In the genomic region with DNA sequence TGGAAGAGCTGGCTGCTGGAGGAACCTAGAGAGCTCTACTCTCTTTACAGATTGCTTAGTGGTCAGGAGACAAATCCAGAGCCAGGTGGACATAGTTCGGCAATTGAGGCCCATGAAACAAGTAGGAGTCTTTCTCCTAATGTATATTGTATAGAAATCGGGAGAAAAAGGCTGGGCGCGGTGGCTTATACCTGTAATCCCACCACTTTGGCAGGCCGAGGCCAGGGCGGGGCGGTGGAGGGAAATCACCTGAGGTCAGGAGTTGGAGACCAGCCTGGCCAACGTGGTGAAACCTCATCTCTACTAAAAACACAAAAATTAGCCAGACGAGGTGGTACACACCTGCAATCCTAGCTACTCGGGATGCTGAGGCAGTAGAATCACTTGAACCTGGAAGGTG, we compare ENCODE assay signal across 33 cellular contexts.
"Had no signal": no experiment of that assay in that cellular context is flagged by ENCODE, and none has a peak within 500 bp of the region (broad histone marks: within the 10 kb centered on the region; RNA-seq: fewer than 3 reads in every experiment).

No MANE protein-coding gene starts in this region.

- ATAC-seq: activated CD8-positive, alpha-beta T cell treated with anti-CD3 and anti-CD28 coated beads for 36 hours; activated naive CD4-positive, alpha-beta T cell treated with anti-CD3 and anti-CD28 coated beads, Interleukin-2, amount 50 U/mL, for 72 hours; activated T-cell treated with anti-CD3 and anti-CD28 coated beads, Interleukin-2, amount 50 U/mL, for 4 hours; activated T-cell treated with anti-CD3 and anti-CD28 coated beads, Interleukin-2, amount 50 U/mL, for 72 hours; activated T-helper 17 cell treated with anti-CD3 and anti-CD28 coated beads, Interleukin-2, amount 50 U/mL, for 72 hours; body of pancreas; T-cell had no signal

- H3K36me3 ChIP-seq: brain microvascular endothelial cell, breast epithelium had no signal

- H3K27ac ChIP-seq: body of pancreas, brain microvascular endothelial cell, breast epithelium, VCaP had no signal

- H3K4me1 Mint-ChIP-seq: activated B cell treated with CpG ODN at 0.5 μM for 24 hours; activated naive CD8-positive, alpha-beta T cell treated with anti-CD3 and anti-CD28 coated beads for 36 hours had no signal

- H3K36me3 Mint-ChIP-seq: activated naive CD4-positive, alpha-beta T cell treated with anti-CD3 and anti-CD28 coated beads, Interleukin-2, amount 50 U/mL, for 72 hours had no signal

- H3K27me3 Mint-ChIP-seq: activated B cell treated with CpG ODN at 0.5 μM for 24 hours; activated CD4-positive, alpha-beta memory T cell treated with anti-CD3 and anti-CD28 coated beads for 36 hours; activated CD4-positive, alpha-beta T cell treated with anti-CD3 and anti-CD28 coated beads, Interleukin-2, amount 10 ng/mL, durations not matched to agents 24 days and 14 days; activated CD8-positive, alpha-beta T cell treated with anti-CD3 and anti-CD28 coated beads for 36 hours; activated naive CD8-positive, alpha-beta T cell treated with anti-CD3 and anti-CD28 coated beads for 36 hours; activated T-helper 17 cell treated with anti-CD3 and anti-CD28 coated beads, Interleukin-2, amount 50 U/mL, for 72 hours; T-cell had no signal

- H3K4me3 ChIP-seq: adrenal gland, body of pancreas, breast epithelium had no signal

- DNase-seq: activated B cell treated with CpG ODN at 0.5 μM for 24 hours; activated CD4-positive, alpha-beta memory T cell treated with anti-CD3 and anti-CD28 coated beads for 36 hours; activated CD4-positive, alpha-beta T cell treated with anti-CD3 and anti-CD28 coated beads for 4 hours; activated CD4-positive, alpha-beta T cell treated with anti-CD3 and anti-CD28 coated beads, Interleukin-2, amount 10 ng/mL, durations not matched to agents 24 days and 14 days; activated CD4-positive, alpha-beta T cell treated with anti-CD3 and anti-CD28 coated beads, Interleukin-2, amount 50 U/mL, for 1 hour; activated CD4-positive, alpha-beta T cell treated with anti-CD3 and anti-CD28 coated beads, Interleukin-2, amount 50 U/mL, for 4 hours; activated CD4-positive, CD25-positive, alpha-beta regulatory T cell treated with anti-CD3 and anti-CD28 coated beads, Interleukin-2, amount 50 U/mL, for 72 hours; activated CD8-positive, alpha-beta memory T cell treated with anti-CD3 and anti-CD28 coated beads, Interleukin-2, amount 50 U/mL, for 4 hours; activated CD8-positive, alpha-beta T cell treated with anti-CD3 and anti-CD28 coated beads for 36 hours; activated gamma-delta T cell treated with Interleukin-2 at 50 U/mL for 16 hours; activated naive CD4-positive, alpha-beta T cell; activated naive CD4-positive, alpha-beta T cell treated with anti-CD3 and anti-CD28 coated beads for 36 hours; activated naive CD4-positive, alpha-beta T cell treated with anti-CD3 and anti-CD28 coated beads, Interleukin-2, amount 50 U/mL, for 16 hours; activated naive CD8-positive, alpha-beta T cell treated with anti-CD3 and anti-CD28 coated beads for 36 hours; activated T-cell treated with anti-CD3 and anti-CD28 coated beads for 4 hours; activated T-cell treated with anti-CD3 and anti-CD28 coated beads, Interleukin-2, amount 50 U/mL, for 1 hour; activated T-cell treated with anti-CD3 and anti-CD28 coated beads, Interleukin-2, amount 50 U/mL, for 4 hours; activated T-cell treated with anti-CD3 and anti-CD28 coated beads, Interleukin-2, amount 50 U/mL, for 72 hours; amniotic stem cell; aorta; body of pancreas; brain microvascular endothelial cell; central memory CD4-positive, alpha-beta T cell; T-cell; T-helper 2 cell; T-helper 9 cell had no signal

- H3K4me1 ChIP-seq: body of pancreas, breast epithelium had no signal

- H3K27ac Mint-ChIP-seq: activated B cell treated with CpG ODN at 0.5 μM for 24 hours; activated CD4-positive, alpha-beta memory T cell treated with anti-CD3 and anti-CD28 coated beads for 36 hours; activated CD4-positive, alpha-beta T cell treated with anti-CD3 and anti-CD28 coated beads, Interleukin-2, amount 10 ng/mL, durations not matched to agents 24 days and 14 days; activated CD8-positive, alpha-beta T cell treated with anti-CD3 and anti-CD28 coated beads for 36 hours; activated naive CD4-positive, alpha-beta T cell treated with anti-CD3 and anti-CD28 coated beads for 36 hours; activated naive CD8-positive, alpha-beta T cell treated with anti-CD3 and anti-CD28 coated beads for 36 hours; activated T-cell treated with anti-CD3 and anti-CD28 coated beads, Interleukin-2, amount 50 U/mL, for 72 hours; activated T-helper 17 cell treated with anti-CD3 and anti-CD28 coated beads, Interleukin-2, amount 50 U/mL, for 72 hours; T-cell; T-helper 2 cell treated with Interferon-gamma antibody and Interleukin-4, amounts not matched to agents 5 μg/mL and 100 μg/mL, for 36 hours had no signal

- H3K27me3 ChIP-seq: adrenal gland, body of pancreas, brain microvascular endothelial cell, breast epithelium had no signal

- H3K9me3 ChIP-seq: adrenal gland, body of pancreas, breast epithelium had no signal

- H3K4me3 Mint-ChIP-seq: activated B cell treated with CpG ODN at 0.5 μM for 24 hours; activated CD4-positive, alpha-beta memory T cell treated with anti-CD3 and anti-CD28 coated beads for 36 hours; activated CD4-positive, alpha-beta T cell treated with anti-CD3 and anti-CD28 coated beads, Interleukin-2, amount 10 ng/mL, durations not matched to agents 24 days and 14 days; activated CD8-positive, alpha-beta T cell treated with anti-CD3 and anti-CD28 coated beads for 36 hours; activated naive CD4-positive, alpha-beta T cell treated with anti-CD3 and anti-CD28 coated beads for 36 hours; activated naive CD8-positive, alpha-beta T cell treated with anti-CD3 and anti-CD28 coated beads for 36 hours; activated T-cell treated with anti-CD3 and anti-CD28 coated beads, Interleukin-2, amount 50 U/mL, for 4 hours; activated T-cell treated with anti-CD3 and anti-CD28 coated beads, Interleukin-2, amount 50 U/mL, for 72 hours; activated T-helper 1 cell treated with anti-CD3 and anti-CD28 coated beads, Interleukin-12 subunit alpha, Interleukin-12 subunit beta, Interleukin-2, Interleukin-4 antibody, amounts not matched to agents 30 ng/mL and 10 ng/mL and 1 ng/mL, durations not matched to agents 14 hours and 24 hours and 36 hours; activated T-helper 17 cell treated with anti-CD3 and anti-CD28 coated beads, Interleukin-2, amount 50 U/mL, for 72 hours; T-cell; T-helper 2 cell treated with Interferon-gamma antibody and Interleukin-4, amounts not matched to agents 5 μg/mL and 100 μg/mL, for 36 hours had no signal
